In genomic region chr5:136080483-136081180, GRCh38 we compare ENCODE assay signal across 8 cellular contexts. TPM values are rescaled to one million over a fixed set of nuclear protein-coding genes. Genes with fewer than 3 reads are reported as not detected.
A peak's percentile ranks its signal among the peaks of the same experiment; 100 is the strongest.
DNase-seq lines count a peak whose midpoint lies in the region; ATAC-seq and TF ChIP-seq lines count a peak whose summit lies in the region.

No MANE protein-coding gene starts in this region.

- H3K36me3 ChIP-seq in upper lobe of left lung = no peaks in the 10 kb centered on the region

- 53 to 55% methylated on average over 31 to 34 of the region's 34 CpGs for WGBS in upper lobe of left lung, 2 donors

- peaks cover 5% of the 10 kb centered on the region for H3K9me3 Mint-ChIP-seq in glutamatergic neuron (ENCODE audit: unreplicated experiment)

- H3K27me3 Mint-ChIP-seq in glutamatergic neuron (ENCODE audit: unreplicated experiment) = peaks cover 3% of the 10 kb centered on the region

- no peaks in the 10 kb centered on the region for H3K27me3 ChIP-seq in upper lobe of left lung

- DNase-seq in GM13976 (ENCODE audit: low spot score) (peak; percentile 90), NCI-H82 (lab: John Stamatoyannopoulos, UW) (peak; percentile 60), glutamatergic neuron (peak; percentile 52), pons (ENCODE audit: low spot score) (peak; percentile 63), upper lobe of left lung (peak; percentile 82 to 96), A172 (ENCODE audit: low spot score) (no peak)
- DNase-seq in activated T-helper 9 cell treated with anti-CD3 and anti-CD28 coated beads, Interleukin-2, amount 50 U/mL, for 16 hours (ENCODE audit: low read depth) = peak; percentile 29

- H3K36me3 Mint-ChIP-seq in glutamatergic neuron (ENCODE audit: unreplicated experiment) = no peaks in the 10 kb centered on the region

- no peak for TF ChIP-seq CTCF in GM13976 (IDR thresholded peaks at IDR 0.05; ENCODE audit: borderline replicate concordance, control extremely low read depth, extremely low read depth, insufficient read depth, missing control alignments)
- TF ChIP-seq CTCF in glutamatergic neuron (IDR thresholded peaks at IDR 0.05; ENCODE audit: partially characterized antibody, unreplicated experiment) = no peak
- TF ChIP-seq CTCF in upper lobe of left lung (IDR thresholded peaks at IDR 0.05) = no peak

- peak overlapping the region; percentile 67 for H3K4me3 Mint-ChIP-seq in glutamatergic neuron (ENCODE audit: unreplicated experiment)

- in situ Hi-C loops in GM13976 (cut with MboI; ENCODE audit: low sequenced_read_pairs, unreplicated experiment) = no loop called here

- ATAC-seq in HG02571 (IDR thresholded peaks at IDR 0.05; ENCODE audit: unreplicated experiment) (peak; percentile 98), upper lobe of left lung (ENCODE audit: low FRiP score in 2 of 2) (peak; percentile 95 to 96)

- H3K9me3 ChIP-seq in upper lobe of left lung = no peaks in the 10 kb centered on the region

- H3K4me3 ChIP-seq in upper lobe of left lung = peak overlapping the region in 3 of 4 donors; percentile 30 to 42 (median 39)

- peak in 1 of 4 donors; percentile 27 for TF ChIP-seq EP300 in upper lobe of left lung (IDR thresholded peaks at IDR 0.05)

- no peak overlapping the region for H3K27ac Mint-ChIP-seq in glutamatergic neuron (ENCODE audit: unreplicated experiment)

- peak in 1 of 4 donors; percentile 40 for TF ChIP-seq POLR2A in upper lobe of left lung (IDR thresholded peaks at IDR 0.05)

- H3K27ac ChIP-seq in upper lobe of left lung = peak overlapping the region; percentile 28 to 72 (median 62)

- H3K4me1 ChIP-seq in upper lobe of left lung = peaks cover 0 to 8% (median 0%) of the 10 kb centered on the region in 4 donors

- H3K4me1 Mint-ChIP-seq in glutamatergic neuron (ENCODE audit: low read depth, unreplicated experiment) = peaks cover 16% of the 10 kb centered on the region

RNA-seq across cellular contexts. Expression of gene TGFBI, which starts 51.8 kb away (rescaled TPM):
- total RNA-seq in glutamatergic neuron (ENCODE audit: unreplicated experiment) = 2.3 TPM
- total RNA-seq in upper lobe of left lung = 100 to 1,000 TPM in 3 of 6 donors, 10 to 100 TPM in 3; 51.0 to 189 (median 126) TPM
- total RNA-seq in A172 (2014; rRNA removed; shearing (Covaris generic)) = 10.5 and 11.6 TPM in 2 replicates

RNA-seq across cellular contexts. Expression of gene SMAD5, which starts 52.0 kb away (rescaled TPM):
- 36.9 TPM for total RNA-seq in glutamatergic neuron (ENCODE audit: unreplicated experiment)
- 10 to 100 TPM; 14.6 to 54.3 (median 45.1) TPM for total RNA-seq in upper lobe of left lung
- total RNA-seq in A172 (2014; rRNA removed; shearing (Covaris generic)) = 55.9 and 58.8 TPM in 2 replicates
